Comparison of ENCODE assay signal across 32 cellular contexts in the genomic region with DNA sequence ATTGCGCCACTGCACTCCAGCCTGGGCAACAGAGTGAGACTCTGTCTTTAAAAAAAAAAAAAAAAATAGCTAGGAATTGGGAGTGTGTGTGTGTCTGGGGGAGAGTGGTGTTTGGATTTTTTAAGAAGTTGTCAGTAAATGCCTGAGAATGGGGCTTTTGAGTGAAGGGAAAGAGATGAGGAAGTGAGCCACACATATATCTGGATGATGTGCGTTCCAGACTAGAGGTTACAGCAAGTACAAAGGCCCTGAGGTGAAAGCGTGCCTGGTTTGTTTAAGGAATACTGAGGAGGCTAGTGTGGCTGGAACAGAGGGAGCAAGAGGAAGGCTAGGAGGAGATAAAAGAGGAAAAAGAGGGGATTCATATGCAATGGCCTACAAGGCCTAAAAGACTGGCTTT.
"Had no signal": no experiment of that assay in that cellular context is flagged by ENCODE, and none has a peak within 500 bp of the region (broad histone marks: within the 10 kb centered on the region; RNA-seq: fewer than 3 reads in every experiment).

No MANE protein-coding gene starts in this region.

- H3K4me3 Mint-ChIP-seq: activated CD4-positive, alpha-beta memory T cell treated with anti-CD3 and anti-CD28 coated beads for 36 hours; activated CD4-positive, alpha-beta T cell treated with anti-CD3 and anti-CD28 coated beads, Interleukin-2, amount 10 ng/mL, durations not matched to agents 24 days and 14 days; activated CD8-positive, alpha-beta memory T cell treated with anti-CD3 and anti-CD28 coated beads, Interleukin-2, amount 10 ng/mL, durations not matched to agents 7 days and 5 days; activated CD8-positive, alpha-beta T cell treated with anti-CD3 and anti-CD28 coated beads, Interleukin-2, amount 10 ng/mL, durations not matched to agents 7 days and 5 days; activated naive CD4-positive, alpha-beta T cell treated with anti-CD3 and anti-CD28 coated beads, Interleukin-2, amount 10 ng/mL, durations not matched to agents 7 days and 5 days; activated T-cell treated with anti-CD3 and anti-CD28 coated beads, Interleukin-2, amount 50 U/mL, for 24 hours; activated T-cell treated with anti-CD3 and anti-CD28 coated beads, Interleukin-2, amount 50 U/mL, for 72 hours; dendritic cell treated with granulocyte-macrophage colony-stimulating factor and Interleukin-4, amounts not matched to agents 40 ng/mL and 50 ng/mL, for 4 days; endodermal cell; WTC11 had no signal

- DNase-seq: activated CD4-positive, alpha-beta memory T cell treated with anti-CD3 and anti-CD28 coated beads for 36 hours; activated CD4-positive, alpha-beta T cell treated with anti-CD3 and anti-CD28 coated beads, Interleukin-2, amount 10 ng/mL, durations not matched to agents 24 days and 14 days; activated CD8-positive, alpha-beta memory T cell treated with anti-CD3 and anti-CD28 coated beads, Interleukin-2, amount 10 ng/mL, durations not matched to agents 7 days and 5 days; activated CD8-positive, alpha-beta memory T cell treated with anti-CD3 and anti-CD28 coated beads, Interleukin-2, amount 50 U/mL, for 4 hours; activated CD8-positive, alpha-beta T cell treated with anti-CD3 and anti-CD28 coated beads, Interleukin-2, amount 10 ng/mL, durations not matched to agents 7 days and 5 days; activated gamma-delta T cell; activated naive CD4-positive, alpha-beta T cell; activated naive CD4-positive, alpha-beta T cell treated with anti-CD3 and anti-CD28 coated beads, Interleukin-2, amount 10 ng/mL, durations not matched to agents 7 days and 5 days; activated T-cell treated with anti-CD3 and anti-CD28 coated beads for 4 hours; activated T-cell treated with anti-CD3 and anti-CD28 coated beads, Interleukin-2, amount 50 U/mL, for 24 hours; activated T-cell treated with anti-CD3 and anti-CD28 coated beads, Interleukin-2, amount 50 U/mL, for 72 hours; adrenal gland; amygdala; aorta; body of pancreas; caudate nucleus; cerebellar nuclear complex; colonic mucosa; dorsolateral prefrontal cortex; effector memory CD4-positive, alpha-beta T cell; endodermal cell; erythroblast; foreskin keratinocyte; gastrocnemius medialis; glutamatergic neuron; heart left ventricle; T-helper 1 cell; T-helper 2 cell had no signal

- ATAC-seq: activated CD4-positive, CD25-positive, alpha-beta regulatory T cell treated with anti-CD3 and anti-CD28 coated beads, Interleukin-2, amount 50 U/mL, for 24 hours; activated CD8-positive, alpha-beta memory T cell treated with anti-CD3 and anti-CD28 coated beads, Interleukin-2, amount 10 ng/mL, durations not matched to agents 7 days and 5 days; activated CD8-positive, alpha-beta T cell treated with anti-CD3 and anti-CD28 coated beads, Interleukin-2, amount 10 ng/mL, durations not matched to agents 7 days and 5 days; activated naive CD4-positive, alpha-beta T cell treated with anti-CD3 and anti-CD28 coated beads, Interleukin-2, amount 50 U/mL, for 72 hours; activated T-cell treated with anti-CD3 and anti-CD28 coated beads, Interleukin-2, amount 50 U/mL, for 72 hours; body of pancreas; foreskin keratinocyte; gastrocnemius medialis; heart left ventricle; WTC11 had no signal

- H3K36me3 Mint-ChIP-seq: activated naive CD4-positive, alpha-beta T cell treated with anti-CD3 and anti-CD28 coated beads, Interleukin-2, amount 10 ng/mL, durations not matched to agents 7 days and 5 days; activated naive CD4-positive, alpha-beta T cell treated with anti-CD3 and anti-CD28 coated beads, Interleukin-2, amount 50 U/mL, for 72 hours; WTC11 had no signal

- H3K9me3 Mint-ChIP-seq: activated CD4-positive, alpha-beta memory T cell treated with anti-CD3 and anti-CD28 coated beads for 36 hours; activated CD4-positive, alpha-beta T cell treated with anti-CD3 and anti-CD28 coated beads, Interleukin-2, amount 10 ng/mL, durations not matched to agents 24 days and 14 days; activated naive CD4-positive, alpha-beta T cell treated with anti-CD3 and anti-CD28 coated beads, Interleukin-2, amount 10 ng/mL, durations not matched to agents 7 days and 5 days; activated naive CD4-positive, alpha-beta T cell treated with anti-CD3 and anti-CD28 coated beads, Interleukin-2, amount 50 U/mL, for 72 hours; activated T-cell treated with anti-CD3 and anti-CD28 coated beads, Interleukin-2, amount 50 U/mL, for 24 hours; activated T-cell treated with anti-CD3 and anti-CD28 coated beads, Interleukin-2, amount 50 U/mL, for 72 hours; dendritic cell treated with granulocyte-macrophage colony-stimulating factor and Interleukin-4, amounts not matched to agents 40 ng/mL and 50 ng/mL, for 4 days had no signal

- H3K4me1 Mint-ChIP-seq: endodermal cell, WTC11 had no signal

- H3K27ac Mint-ChIP-seq: activated CD4-positive, alpha-beta memory T cell treated with anti-CD3 and anti-CD28 coated beads for 36 hours; activated CD4-positive, alpha-beta T cell treated with anti-CD3 and anti-CD28 coated beads, Interleukin-2, amount 10 ng/mL, durations not matched to agents 24 days and 14 days; activated CD8-positive, alpha-beta memory T cell treated with anti-CD3 and anti-CD28 coated beads, Interleukin-2, amount 10 ng/mL, durations not matched to agents 7 days and 5 days; activated CD8-positive, alpha-beta T cell treated with anti-CD3 and anti-CD28 coated beads, Interleukin-2, amount 10 ng/mL, durations not matched to agents 7 days and 5 days; activated naive CD4-positive, alpha-beta T cell treated with anti-CD3 and anti-CD28 coated beads, Interleukin-2, amount 10 ng/mL, durations not matched to agents 7 days and 5 days; activated naive CD4-positive, alpha-beta T cell treated with anti-CD3 and anti-CD28 coated beads, Interleukin-2, amount 50 U/mL, for 72 hours; activated T-cell treated with anti-CD3 and anti-CD28 coated beads, Interleukin-2, amount 50 U/mL, for 24 hours; activated T-cell treated with anti-CD3 and anti-CD28 coated beads, Interleukin-2, amount 50 U/mL, for 72 hours; dendritic cell treated with granulocyte-macrophage colony-stimulating factor and Interleukin-4, amounts not matched to agents 40 ng/mL and 50 ng/mL, for 4 days; endodermal cell had no signal

- H3K27me3 Mint-ChIP-seq: activated CD4-positive, alpha-beta memory T cell treated with anti-CD3 and anti-CD28 coated beads for 36 hours; activated CD4-positive, alpha-beta T cell treated with anti-CD3 and anti-CD28 coated beads, Interleukin-2, amount 10 ng/mL, durations not matched to agents 24 days and 14 days; activated CD8-positive, alpha-beta memory T cell treated with anti-CD3 and anti-CD28 coated beads, Interleukin-2, amount 10 ng/mL, durations not matched to agents 7 days and 5 days; activated naive CD4-positive, alpha-beta T cell treated with anti-CD3 and anti-CD28 coated beads, Interleukin-2, amount 10 ng/mL, durations not matched to agents 7 days and 5 days; activated T-cell treated with anti-CD3 and anti-CD28 coated beads, Interleukin-2, amount 50 U/mL, for 24 hours; dendritic cell treated with granulocyte-macrophage colony-stimulating factor and Interleukin-4, amounts not matched to agents 40 ng/mL and 50 ng/mL, for 4 days had no signal
